In the genomic region with DNA sequence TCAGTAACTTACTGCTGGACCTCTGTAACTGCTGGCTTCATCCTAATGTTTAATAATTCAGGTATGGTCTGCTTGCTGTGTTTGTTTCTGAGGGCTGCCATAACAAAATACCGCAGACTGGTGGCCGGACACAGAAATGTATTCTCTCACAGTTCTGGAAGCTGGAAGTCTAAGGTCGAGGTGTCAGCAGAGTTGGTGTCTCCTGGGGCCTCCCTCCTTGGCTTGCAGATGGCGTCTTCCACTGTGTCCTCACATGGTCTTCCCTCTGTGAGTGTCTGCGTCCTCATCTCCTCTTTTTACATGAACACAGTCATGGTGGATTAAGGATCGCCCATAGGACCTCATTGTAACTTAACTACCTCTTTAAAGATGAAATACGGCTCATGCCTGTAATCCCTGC, we compare ENCODE assay signal across 1 cellular context.
TF ChIP-seq lines count a peak whose summit lies in the region.

No MANE protein-coding gene starts in this region.

TF ChIP-seq in H1, 55 proteins besides CTCF, POLR2A, EP300 and RAD21:
- no peak for TF ChIP-seq CHD1 (IDR thresholded peaks at IDR 0.05; ENCODE audit: low read depth, low read length)
- TF ChIP-seq, protein P1, sequence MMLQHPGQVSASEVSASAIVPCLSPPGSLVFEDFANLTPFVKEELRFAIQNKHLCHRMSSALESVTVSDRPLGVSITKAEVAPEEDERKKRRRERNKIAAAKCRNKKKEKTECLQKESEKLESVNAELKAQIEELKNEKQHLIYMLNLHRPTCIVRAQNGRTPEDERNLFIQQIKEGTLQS (IDR thresholded peaks at IDR 0.05; ENCODE audit: insufficient read depth, low read depth, low read length), result no peak
- no peak for TF ChIP-seq SP1 (IDR thresholded peaks at IDR 0.05; ENCODE audit: low read depth, low read length)
- no peak for TF ChIP-seq TBP (IDR thresholded peaks at IDR 0.05; ENCODE audit: low read depth, low read length)
- TF ChIP-seq, protein P2, sequence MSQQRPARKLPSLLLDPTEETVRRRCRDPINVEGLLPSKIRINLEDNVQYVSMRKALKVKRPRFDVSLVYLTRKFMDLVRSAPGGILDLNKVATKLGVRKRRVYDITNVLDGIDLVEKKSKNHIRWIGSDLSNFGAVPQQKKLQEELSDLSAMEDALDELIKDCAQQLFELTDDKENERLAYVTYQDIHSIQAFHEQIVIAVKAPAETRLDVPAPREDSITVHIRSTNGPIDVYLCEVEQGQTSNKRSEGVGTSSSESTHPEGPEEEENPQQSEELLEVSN (IDR thresholded peaks at IDR 0.05), result no peak
- TF ChIP-seq HDAC2 (IDR thresholded peaks at IDR 0.05; ENCODE audit: borderline replicate concordance in 1 of 2, low read depth in 2 of 2, low read length in 2 of 2), result no peak
- no peak for TF ChIP-seq SIRT6 (IDR thresholded peaks at IDR 0.05; ENCODE audit: low read length)
- TF ChIP-seq SRF (IDR thresholded peaks at IDR 0.05; ENCODE audit: low read depth, low read length), result no peak
- no peak for TF ChIP-seq NRF1 (IDR thresholded peaks at IDR 0.05; ENCODE audit: low read depth, low read length)
- no peak for TF ChIP-seq SIN3A (conservative IDR thresholded peaks at IDR 0.05 in 1 of 2, IDR thresholded peaks at IDR 0.05 in 1 of 2; ENCODE audit: low read depth in 1 of 2, low read length in 2 of 2)
- TF ChIP-seq SP2 (IDR thresholded peaks at IDR 0.05; ENCODE audit: low read length), result no peak
- no peak for TF ChIP-seq CHD2 (IDR thresholded peaks at IDR 0.05; ENCODE audit: low read length)
- TF ChIP-seq FOSL1 (IDR thresholded peaks at IDR 0.05; ENCODE audit: insufficient read depth, low read depth, low read length), result no peak
- no peak for TF ChIP-seq CEBPB (IDR thresholded peaks at IDR 0.05; ENCODE audit: low read depth, low read length)
